In genomic region chr12:14426792-14427191, GRCh38 we compare ENCODE assay signal across 13 cellular contexts.
DNase-seq lines count a peak whose midpoint lies in the region; ATAC-seq and TF ChIP-seq lines count a peak whose summit lies in the region.
"Had no signal": no experiment of that assay in that cellular context is flagged by ENCODE, and none has a peak within 500 bp of the region (broad histone marks: within the 10 kb centered on the region; RNA-seq: fewer than 3 reads in every experiment).

No MANE protein-coding gene starts in this region.

- intact Hi-C loops in CD8-positive, alpha-beta T cell (cut with DNase I, micrococcal nuclease), result loop anchor here (2.0 to 5.0 kb wide), 3 partner anchors 36 to 51 kb away; no protein-coding TSS in a partner anchor

- CTCF ChIA-PET in activated naive CD4-positive, alpha-beta T cell treated with anti-CD3 and anti-CD28 coated beads, Interleukin-2, amount 10 ng/mL, durations not matched to agents 7 days and 5 days (lab: Charles Lee), result no interaction called here
- CTCF ChIA-PET in CD8-positive, alpha-beta T cell (lab: Charles Lee), result interaction anchor here (0.7 to 0.9 kb wide), 2 partner anchors 61 to 188 kb away, joined by 3 to 4 read pairs; partner anchors contain the start of gene ATF7IP

- H3K36me3 ChIP-seq in CD8-positive, alpha-beta T cell (ENCODE audit: insufficient read depth, low read length), result peaks cover 8% of the 10 kb centered on the region

- peak overlapping the region; percentile 34 for H3K27ac Mint-ChIP-seq in activated naive CD4-positive, alpha-beta T cell treated with anti-CD3 and anti-CD28 coated beads, Interleukin-2, amount 10 ng/mL, durations not matched to agents 7 days and 5 days
- peak overlapping the region; percentile 8 for H3K27ac Mint-ChIP-seq in CD8-positive, alpha-beta T cell
- H3K27ac Mint-ChIP-seq in T-helper 17 cell, result peak overlapping the region; percentile 35
- H3K27ac Mint-ChIP-seq: HFFc6 had no signal

- H3K4me1 Mint-ChIP-seq in activated naive CD4-positive, alpha-beta T cell treated with anti-CD3 and anti-CD28 coated beads, Interleukin-2, amount 10 ng/mL, durations not matched to agents 7 days and 5 days, result peaks cover 35% of the 10 kb centered on the region
- peaks cover 82% of the 10 kb centered on the region for H3K4me1 Mint-ChIP-seq in CD8-positive, alpha-beta T cell (ENCODE audit: low read depth)
- peaks cover 33% of the 10 kb centered on the region for H3K4me1 Mint-ChIP-seq in T-helper 17 cell

- ATAC-seq in CD8-positive, alpha-beta T cell, result no peak
- no peak for ATAC-seq in T-helper 17 cell
- ATAC-seq in HG03095 (IDR thresholded peaks at IDR 0.05; ENCODE audit: unreplicated experiment), result no peak
- ATAC-seq: HepG2 had no signal

- no peak overlapping the region for H3K4me3 Mint-ChIP-seq in activated naive CD4-positive, alpha-beta T cell treated with anti-CD3 and anti-CD28 coated beads, Interleukin-2, amount 10 ng/mL, durations not matched to agents 7 days and 5 days
- no peak overlapping the region for H3K4me3 Mint-ChIP-seq in CD8-positive, alpha-beta T cell
- no peak overlapping the region for H3K4me3 Mint-ChIP-seq in T-helper 17 cell
- H3K4me3 Mint-ChIP-seq: HFFc6 had no signal

- no peaks in the 10 kb centered on the region for H3K9me3 ChIP-seq in CD8-positive, alpha-beta T cell (ENCODE audit: low read length)
- no peaks in the 10 kb centered on the region for H3K9me3 ChIP-seq in T-helper 17 cell (ENCODE audit: control insufficient read depth, low read length, poor library complexity, severe bottlenecking)

- POLR2A ChIA-PET in CD8-positive, alpha-beta T cell (lab: Charles Lee), result interaction anchor here (0.6 to 2.0 kb wide), 2 partner anchors 61 to 178 kb away, joined by 3 to 5 read pairs; partner anchors contain the start of gene ATF7IP

- H3K27me3 Mint-ChIP-seq in activated naive CD4-positive, alpha-beta T cell treated with anti-CD3 and anti-CD28 coated beads, Interleukin-2, amount 10 ng/mL, durations not matched to agents 7 days and 5 days, result no peaks in the 10 kb centered on the region
- H3K27me3 Mint-ChIP-seq in CD8-positive, alpha-beta T cell (ENCODE audit: low read depth), result no peaks in the 10 kb centered on the region
- no peaks in the 10 kb centered on the region for H3K27me3 Mint-ChIP-seq in T-helper 17 cell

- peaks cover 81% of the 10 kb centered on the region for H3K36me3 Mint-ChIP-seq in activated naive CD4-positive, alpha-beta T cell treated with anti-CD3 and anti-CD28 coated beads, Interleukin-2, amount 10 ng/mL, durations not matched to agents 7 days and 5 days
- peaks cover 81% of the 10 kb centered on the region for H3K36me3 Mint-ChIP-seq in CD8-positive, alpha-beta T cell
- peaks cover 19% of the 10 kb centered on the region for H3K36me3 Mint-ChIP-seq in T-helper 17 cell (ENCODE audit: low read depth)

- H3K27ac ChIP-seq in CD8-positive, alpha-beta T cell (ENCODE audit: low read depth, low read length), result no peak overlapping the region
- H3K27ac ChIP-seq: C4-2B had no signal

- H3K9me3 Mint-ChIP-seq in activated naive CD4-positive, alpha-beta T cell treated with anti-CD3 and anti-CD28 coated beads, Interleukin-2, amount 10 ng/mL, durations not matched to agents 7 days and 5 days, result peaks cover 37% of the 10 kb centered on the region
- H3K9me3 Mint-ChIP-seq in CD8-positive, alpha-beta T cell, result peaks cover 8% of the 10 kb centered on the region

- H3K4me3 ChIP-seq in CD8-positive, alpha-beta T cell (ENCODE audit: low read depth, low read length), result no peak overlapping the region

- H3K4me1 ChIP-seq in CD8-positive, alpha-beta T cell (ENCODE audit: insufficient read depth, low read length), result peaks cover 39% of the 10 kb centered on the region

- TF ChIP-seq CTCF in CD8-positive, alpha-beta T cell (IDR thresholded peaks at IDR 0.05), result no peak

- no peaks in the 10 kb centered on the region for H3K27me3 ChIP-seq in CD8-positive, alpha-beta T cell (ENCODE audit: insufficient read depth, low read length)
- H3K27me3 ChIP-seq: BE2C had no signal

- DNase-seq in activated naive CD4-positive, alpha-beta T cell treated with anti-CD3 and anti-CD28 coated beads, Interleukin-2, amount 10 ng/mL, durations not matched to agents 7 days and 5 days, result no peak
- no peak for DNase-seq in activated naive CD4-positive, alpha-beta T cell treated with Interleukin-2 at 50 U/mL for 16 hours
- DNase-seq in CD8-positive, alpha-beta T cell, result no peak
- DNase-seq in T-helper 17 cell, result no peak
- DNase-seq in SKM-1 treated with dmso at 0.1 percent for 144 hours (lab: John Stamatoyannopoulos, UW; ENCODE audit: unreplicated experiment), result no peak
- DNase-seq in islet precursor cell, result no peak
- DNase-seq: BE2C, DMS53, HCEC 1CT, HFFc6 had no signal
